17 cellular contexts compared by ENCODE assay signal in the genomic region with DNA sequence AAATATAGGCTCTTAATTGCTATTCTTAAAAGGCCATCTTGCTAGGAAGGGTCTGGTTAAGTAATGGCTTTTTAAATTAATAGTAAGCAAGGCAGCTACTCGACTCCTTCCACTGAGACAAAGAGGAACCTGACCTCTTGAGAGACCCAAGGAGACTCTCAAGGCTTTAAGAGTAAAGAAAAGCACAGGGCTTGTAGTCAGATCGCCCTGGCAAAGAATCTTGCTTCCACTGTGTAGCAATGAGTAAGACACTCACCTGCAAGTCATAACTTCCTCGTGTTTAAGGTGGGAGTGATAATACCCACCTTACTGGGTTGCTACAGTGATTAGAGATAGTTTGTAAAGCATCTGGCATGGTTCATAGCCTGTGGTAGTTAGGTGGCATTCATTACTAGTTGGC.
DNase-seq lines count a peak whose midpoint lies in the region; ATAC-seq, FAIRE-seq and TF ChIP-seq lines count a peak whose summit lies in the region.
"Had no signal": no experiment of that assay in that cellular context is flagged by ENCODE, and none has a peak within 500 bp of the region (broad histone marks: within the 10 kb centered on the region; RNA-seq: fewer than 3 reads in every experiment).

No MANE protein-coding gene starts in this region.

- peaks cover 17% of the 10 kb centered on the region for H3K4me1 ChIP-seq in neural progenitor cell
- H3K4me1 ChIP-seq in uterus: no peaks in the 10 kb centered on the region
- H3K4me1 ChIP-seq: A549, BE2C had no signal

- no peak for FAIRE-seq in bronchial epithelial cell (lab: Jason Lieb, UNC)
- FAIRE-seq: A549, GM12878, GM18507, H54 had no signal

- H3K9ac ChIP-seq in neural progenitor cell: no peak overlapping the region
- H3K9ac ChIP-seq: GM23248 had no signal

- H3K27ac Mint-ChIP-seq in neural progenitor cell: peak overlapping the region; percentile 50
- H3K27ac Mint-ChIP-seq in stimulated activated naive B cell treated with anti-CD40 and anti-IgM and Interleukin-4, amounts not matched to agents 10 μg/mL and 1 μg/mL and 100 μg/mL, for 72 hours: no peak overlapping the region
- H3K27ac Mint-ChIP-seq: CD4-positive, alpha-beta memory T cell had no signal

- no peak for TF ChIP-seq POLR2A in uterus (IDR thresholded peaks at IDR 0.05)

- peaks cover 18% of the 10 kb centered on the region for H3K4me1 Mint-ChIP-seq in neural progenitor cell
- H3K4me1 Mint-ChIP-seq in stimulated activated naive B cell treated with anti-CD40 and anti-IgM and Interleukin-4, amounts not matched to agents 10 μg/mL and 1 μg/mL and 100 μg/mL, for 72 hours: no peaks in the 10 kb centered on the region
- H3K4me1 Mint-ChIP-seq: CD4-positive, alpha-beta memory T cell had no signal

- H2AFZ ChIP-seq in neural progenitor cell (replicated peaks): no peak overlapping the region
- H2AFZ ChIP-seq: GM23248 had no signal

- no peak overlapping the region for H3K4me2 ChIP-seq in neural progenitor cell
- H3K4me2 ChIP-seq: A549 had no signal

- no peaks in the 10 kb centered on the region for H3K36me3 Mint-ChIP-seq in neural progenitor cell
- H3K36me3 Mint-ChIP-seq in stimulated activated naive B cell treated with anti-CD40 and anti-IgM and Interleukin-4, amounts not matched to agents 10 μg/mL and 1 μg/mL and 100 μg/mL, for 72 hours: no peaks in the 10 kb centered on the region
- H3K36me3 Mint-ChIP-seq: CD4-positive, alpha-beta memory T cell had no signal

- intact Hi-C loops in uterus (cut with DNase I; ENCODE audit: low total_unique reads): no loop called here

- no peak for ATAC-seq in HG02588 (IDR thresholded peaks at IDR 0.05; ENCODE audit: unreplicated experiment)
- ATAC-seq in stimulated activated naive B cell treated with anti-CD40 and anti-IgM and Interleukin-4, amounts not matched to agents 10 μg/mL and 1 μg/mL and 100 μg/mL, for 72 hours (replicated peaks): no peak
- ATAC-seq: A549, GM12878, HCT116 had no signal

- H4K20me1 ChIP-seq in neural progenitor cell (ENCODE audit: low read depth): no peaks in the 10 kb centered on the region

- peaks cover 3% of the 10 kb centered on the region for H3K27me3 Mint-ChIP-seq in neural progenitor cell (ENCODE audit: insufficient read depth, low read depth)
- H3K27me3 Mint-ChIP-seq in stimulated activated naive B cell treated with anti-CD40 and anti-IgM and Interleukin-4, amounts not matched to agents 10 μg/mL and 1 μg/mL and 100 μg/mL, for 72 hours: no peaks in the 10 kb centered on the region

- peaks cover 6% of the 10 kb centered on the region for H3F3A ChIP-seq in neural progenitor cell (ENCODE audit: low read depth)

- H3K79me2 ChIP-seq in neural progenitor cell (ENCODE audit: low read depth): no peaks in the 10 kb centered on the region

- H3K9me3 ChIP-seq in KOPT-K1 (ENCODE audit: insufficient read depth, low read length, poor library complexity, severe bottlenecking) (no peaks in the 10 kb centered on the region), neural progenitor cell (ENCODE audit: low read depth) (no peaks in the 10 kb centered on the region), uterus (no peaks in the 10 kb centered on the region)
- H3K9me3 ChIP-seq: A549, BE2C had no signal

- DNase-seq in NCI-H524 (lab: John Stamatoyannopoulos, UW): peak; percentile 33 to 61
- DNase-seq in bronchial epithelial cell (ENCODE audit: low read depth): peak; percentile 32
- no peak for DNase-seq in neural progenitor cell (ENCODE audit: low spot score)
- DNase-seq in stimulated activated naive B cell treated with anti-CD40 and anti-IgM and Interleukin-4, amounts not matched to agents 10 μg/mL and 1 μg/mL and 100 μg/mL, for 72 hours: no peak
- DNase-seq in uterus: no peak
- DNase-seq: BE2C; CD4-positive, alpha-beta memory T cell; DMS79; GM23248 had no signal

- H3K9me3 Mint-ChIP-seq in neural progenitor cell: peaks cover 8% of the 10 kb centered on the region
- H3K9me3 Mint-ChIP-seq in stimulated activated naive B cell treated with anti-CD40 and anti-IgM and Interleukin-4, amounts not matched to agents 10 μg/mL and 1 μg/mL and 100 μg/mL, for 72 hours: no peaks in the 10 kb centered on the region

- H3K4me3 ChIP-seq in bronchial epithelial cell (ENCODE audit: low read depth, low read length) (no peak overlapping the region), neural progenitor cell (no peak overlapping the region), uterus (no peak overlapping the region)
- H3K4me3 ChIP-seq: A549, GM12878, GM23248 had no signal

- TF ChIP-seq CTCF in bronchial epithelial cell (IDR thresholded peaks at IDR 0.05; ENCODE audit: insufficient read depth, low read length, severe bottlenecking) (no peak), neural progenitor cell (IDR thresholded peaks at IDR 0.05) (no peak), uterus (IDR thresholded peaks at IDR 0.05) (no peak)

- no peaks in the 10 kb centered on the region for H3K27me3 ChIP-seq in bronchial epithelial cell (ENCODE audit: control insufficient read depth, insufficient read depth, low read length)
- H3K27me3 ChIP-seq in neural progenitor cell: no peaks in the 10 kb centered on the region
- no peaks in the 10 kb centered on the region for H3K27me3 ChIP-seq in uterus
- H3K27me3 ChIP-seq: BE2C had no signal

- peak overlapping the region; percentile 55 for H3K27ac ChIP-seq in KOPT-K1 (ENCODE audit: low read depth, low read length, poor library complexity, severe bottlenecking)
- H3K27ac ChIP-seq in neural progenitor cell: no peak overlapping the region
- H3K27ac ChIP-seq in uterus: no peak overlapping the region
- H3K27ac ChIP-seq: A549, C4-2B had no signal

- no peaks in the 10 kb centered on the region for H3K36me3 ChIP-seq in KOPT-K1 (ENCODE audit: insufficient read depth, low read length)
- H3K36me3 ChIP-seq in bronchial epithelial cell (ENCODE audit: control insufficient read depth, insufficient read depth, low read length): no peaks in the 10 kb centered on the region
- no peaks in the 10 kb centered on the region for H3K36me3 ChIP-seq in neural progenitor cell
- no peaks in the 10 kb centered on the region for H3K36me3 ChIP-seq in uterus
- H3K36me3 ChIP-seq: BE2C had no signal

- no peak overlapping the region for H3K4me3 Mint-ChIP-seq in neural progenitor cell
- H3K4me3 Mint-ChIP-seq in stimulated activated naive B cell treated with anti-CD40 and anti-IgM and Interleukin-4, amounts not matched to agents 10 μg/mL and 1 μg/mL and 100 μg/mL, for 72 hours: no peak overlapping the region
- H3K4me3 Mint-ChIP-seq: CD4-positive, alpha-beta memory T cell had no signal

Comparison
In these comparisons a context has a peak if more than half of its experiments do, and no peak if none do; other contexts are left out.
1. DNase-seq: peak in NCI-H524 (2 of 2) and bronchial epithelial cell (single experiment); none in neural progenitor cell (single experiment), stimulated activated naive B cell treated with anti-CD40 and anti-IgM and Interleukin-4, amounts not matched to agents 10 μg/mL and 1 μg/mL and 100 μg/mL, for 72 hours (single experiment) and uterus (0 of 2).